23 cellular contexts compared by ENCODE assay signal in the genomic region with DNA sequence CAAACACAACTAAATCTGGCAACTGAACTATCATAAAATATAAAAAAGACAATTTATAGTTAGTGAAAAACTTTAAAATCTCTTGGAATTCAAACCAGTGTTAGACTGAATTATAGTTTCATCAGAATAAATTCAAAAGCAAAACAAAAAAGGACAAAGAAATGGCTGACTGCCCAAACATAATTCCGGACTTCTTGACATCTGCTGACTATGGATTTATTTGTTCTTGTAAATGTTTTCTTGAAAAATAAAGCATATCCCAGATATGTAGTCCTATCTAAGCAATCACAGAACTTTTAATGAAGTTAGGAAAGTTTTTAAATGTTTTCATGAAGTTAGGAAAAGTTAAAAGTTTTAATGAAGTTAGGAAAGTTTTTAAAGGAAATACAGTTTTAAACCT. TPM values are rescaled to one million over a fixed set of nuclear protein-coding genes. Genes with fewer than 3 reads are reported as not detected.
"Had no signal": no experiment of that assay in that cellular context is flagged by ENCODE, and none has a peak within 500 bp of the region (broad histone marks: within the 10 kb centered on the region; RNA-seq: fewer than 3 reads in every experiment).

No MANE protein-coding gene starts in this region.

- H3K27ac ChIP-seq: brain microvascular endothelial cell, cardiac muscle cell had no signal

- ATAC-seq: activated T-helper 17 cell treated with anti-CD3 and anti-CD28 coated beads, Interleukin-2, amount 50 U/mL, for 72 hours; Right ventricle myocardium inferior; T-helper 17 cell had no signal

- H3K36me3 ChIP-seq: brain microvascular endothelial cell, cardiac muscle cell had no signal

- H3K27me3 ChIP-seq: brain microvascular endothelial cell, cardiac muscle cell had no signal

- H3K4me3 ChIP-seq: cardiac muscle cell had no signal

- DNase-seq: activated B cell treated with CpG ODN at 0.5 μM for 24 hours; activated CD4-positive, alpha-beta T cell treated with anti-CD3 and anti-CD28 coated beads for 1 hour; activated CD4-positive, alpha-beta T cell treated with anti-CD3 and anti-CD28 coated beads, Interleukin-2, amount 10 ng/mL, durations not matched to agents 24 days and 14 days; activated CD4-positive, alpha-beta T cell treated with anti-CD3 and anti-CD28 coated beads, Interleukin-2, amount 50 U/mL, for 48 hours; activated gamma-delta T cell; activated naive CD4-positive, alpha-beta T cell treated with anti-CD3 and anti-CD28 coated beads for 36 hours; activated T-cell treated with anti-CD3 and anti-CD28 coated beads for 4 hours; activated T-cell treated with anti-CD3 and anti-CD28 coated beads, Interleukin-2, amount 50 U/mL, for 48 hours; brain microvascular endothelial cell; NCI-H1105 treated with DMSO at 0.1 percent for 48 hours; NCI-H146; NCI-H187 treated with DMSO at 0.1 percent for 48 hours; NCI-H2171; NCI-H2227 treated with DMSO at 0.1 percent for 48 hours; NCI-H526 treated with DMSO at 0.1 percent for 48 hours; RPMI8226; T-helper 17 cell; T-helper 9 cell had no signal

RNA-seq across cellular contexts. Expression of a gene that starts 45.8 kb away (rescaled TPM):
- total RNA-seq: activated B cell treated with CpG ODN at 0.5 μM for 24 hours; activated CD4-positive, alpha-beta T cell treated with anti-CD3 and anti-CD28 coated beads, Interleukin-2, amount 10 ng/mL, durations not matched to agents 24 days and 14 days; activated CD8-positive, alpha-beta memory T cell treated with anti-CD3 and anti-CD28 coated beads for 36 hours; activated naive CD4-positive, alpha-beta T cell treated with anti-CD3 and anti-CD28 coated beads for 36 hours; activated T-helper 17 cell treated with anti-CD3 and anti-CD28 coated beads, Interleukin-2, amount 50 U/mL, for 72 hours; OCI-LY7; T-helper 17 cell had no signal
